8 cellular contexts compared by ENCODE assay signal in the genomic region with DNA sequence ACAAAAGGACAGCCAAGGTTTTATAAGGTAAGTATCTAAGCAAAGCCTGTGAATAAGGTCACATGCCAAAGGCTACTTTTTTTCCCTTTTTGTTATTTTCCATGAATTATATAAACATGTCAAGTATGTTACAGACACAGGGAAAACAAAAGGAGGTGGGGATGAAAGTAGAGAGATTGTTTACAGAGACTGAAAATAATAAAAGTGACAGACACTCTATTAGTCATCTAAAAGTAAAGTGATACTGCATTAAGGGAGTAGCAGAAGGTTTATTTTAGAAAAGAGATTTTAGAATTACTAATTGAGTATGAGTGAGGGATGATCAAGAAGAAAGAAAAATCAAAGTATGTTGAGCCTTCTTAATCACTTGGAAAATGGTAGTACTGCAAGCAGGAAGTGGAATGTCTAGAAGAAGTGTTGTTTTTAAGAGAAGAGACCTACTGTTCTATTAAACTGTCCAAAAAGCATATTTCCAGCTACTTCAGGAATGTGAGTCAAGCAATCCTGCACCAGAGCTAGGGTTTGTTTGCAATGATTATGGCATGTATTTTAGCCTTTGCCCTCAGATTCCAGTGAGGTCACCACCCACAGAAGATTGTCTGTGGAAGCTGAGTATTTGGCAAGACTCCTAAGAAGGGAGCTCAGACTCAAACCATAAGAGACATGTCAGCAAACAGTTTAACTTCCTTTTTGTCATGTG.
DNase-seq lines count a peak whose midpoint lies in the region; ATAC-seq and TF ChIP-seq lines count a peak whose summit lies in the region.

No MANE protein-coding gene starts in this region.

- no peak overlapping the region for H3K9ac ChIP-seq in neuronal stem cell (ENCODE audit: low read depth, low read length, poor library complexity)

- H3K4me1 ChIP-seq in neuronal stem cell (ENCODE audit: control insufficient read depth in 2 of 2, insufficient read depth in 1 of 2, low read depth in 1 of 2, low read length in 2 of 2) = peaks cover 0 to 2% of the 10 kb centered on the region in 2 donors

- H2BK15ac ChIP-seq in neuronal stem cell (ENCODE audit: low read length) = no peak overlapping the region

- H3K27me3 ChIP-seq in neuronal stem cell (ENCODE audit: control insufficient read depth in 3 of 3, insufficient read depth in 3 of 3, low read depth in 1 of 3, low read length in 3 of 3) = no peaks in the 10 kb centered on the region

- H3K23ac ChIP-seq in neuronal stem cell (ENCODE audit: low read depth, low read length, poor library complexity) = no peak overlapping the region

- H3K4me2 ChIP-seq in neuronal stem cell (ENCODE audit: insufficient read depth, low read length, poor library complexity, severe bottlenecking) = no peak overlapping the region

- no peak for ATAC-seq in stimulated activated memory B cell treated with anti-CD40 and anti-IgM and Interleukin-4, amounts not matched to agents 10 μg/mL and 1 μg/mL and 100 μg/mL, for 72 hours
- ATAC-seq in GM19455 (IDR thresholded peaks at IDR 0.05; ENCODE audit: unreplicated experiment) = no peak
- ATAC-seq in GM21717 (IDR thresholded peaks at IDR 0.05; ENCODE audit: unreplicated experiment) = no peak

- H3K27ac ChIP-seq in neuronal stem cell (replicated peaks; ENCODE audit: low read length) = no peak overlapping the region

- H3K4me3 ChIP-seq in HFF-Myc (replicated peaks; ENCODE audit: low read depth, low read length) (no peak overlapping the region), neuronal stem cell (ENCODE audit: low read length in 2 of 2) (no peak overlapping the region)

- no peaks in the 10 kb centered on the region for H3K9me3 ChIP-seq in neuronal stem cell (replicated peaks in 1 of 2; ENCODE audit: control insufficient read depth in 2 of 2, insufficient read depth in 1 of 2, low read depth in 1 of 2, low read length in 2 of 2)

- DNase-seq in HFF-Myc (ENCODE audit: extremely low read depth, low read depth) = peak; percentile 88
- DNase-seq in T1000 (lab: John Stamatoyannopoulos, UW) = peak; percentile 16
- DNase-seq in immature natural killer cell = no peak
- DNase-seq in neuronal stem cell (ENCODE audit: low spot score) = no peak
- DNase-seq in NK-92 (lab: John Stamatoyannopoulos, UW; ENCODE audit: unreplicated experiment) = no peak

- peaks cover 12 to 16% of the 10 kb centered on the region in 2 donors for H3K4me1 Mint-ChIP-seq in immature natural killer cell
- no peaks in the 10 kb centered on the region for H3K4me1 Mint-ChIP-seq in stimulated activated memory B cell treated with anti-CD40 and anti-IgM and Interleukin-4, amounts not matched to agents 10 μg/mL and 1 μg/mL and 100 μg/mL, for 72 hours

- H3K9me3 Mint-ChIP-seq in immature natural killer cell = no peaks in the 10 kb centered on the region
- no peaks in the 10 kb centered on the region for H3K9me3 Mint-ChIP-seq in stimulated activated memory B cell treated with anti-CD40 and anti-IgM and Interleukin-4, amounts not matched to agents 10 μg/mL and 1 μg/mL and 100 μg/mL, for 72 hours

- peak overlapping the region; percentile 78 to 86 (median 83) for H3K4me3 Mint-ChIP-seq in immature natural killer cell
- H3K4me3 Mint-ChIP-seq in stimulated activated memory B cell treated with anti-CD40 and anti-IgM and Interleukin-4, amounts not matched to agents 10 μg/mL and 1 μg/mL and 100 μg/mL, for 72 hours = peak overlapping the region; percentile 21

- H2BK12ac ChIP-seq in neuronal stem cell (ENCODE audit: low read length) = no peak overlapping the region

- no peak overlapping the region for H4K8ac ChIP-seq in neuronal stem cell (ENCODE audit: low read depth, low read length)

- H2AFZ ChIP-seq in neuronal stem cell (ENCODE audit: low read length) = no peak overlapping the region

- no peak overlapping the region for H3K18ac ChIP-seq in neuronal stem cell (ENCODE audit: low read length)

- no peaks in the 10 kb centered on the region for H3K79me1 ChIP-seq in neuronal stem cell (ENCODE audit: low read depth, low read length)

- peaks cover 0 to 2% (median 2%) of the 10 kb centered on the region in 3 donors for H3K27me3 Mint-ChIP-seq in immature natural killer cell (ENCODE audit: low read depth in 3 of 3)
- no peaks in the 10 kb centered on the region for H3K27me3 Mint-ChIP-seq in stimulated activated memory B cell treated with anti-CD40 and anti-IgM and Interleukin-4, amounts not matched to agents 10 μg/mL and 1 μg/mL and 100 μg/mL, for 72 hours

- H2BK120ac ChIP-seq in neuronal stem cell (ENCODE audit: low read depth, low read length) = no peak overlapping the region

- TF ChIP-seq CTCF in HFF-Myc (IDR thresholded peaks at IDR 0.05; ENCODE audit: low read depth, low read length, missing control alignments) = no peak

- H3K4ac ChIP-seq in neuronal stem cell (ENCODE audit: low read length) = no peak overlapping the region

- no peak overlapping the region for H2AK5ac ChIP-seq in neuronal stem cell (ENCODE audit: low read depth, low read length)

- no peaks in the 10 kb centered on the region for H3K36me3 ChIP-seq in neuronal stem cell (replicated peaks in 1 of 2; ENCODE audit: control insufficient read depth in 2 of 2, insufficient read depth in 2 of 2, low read length in 2 of 2)

- H3K36me3 Mint-ChIP-seq in immature natural killer cell = no peaks in the 10 kb centered on the region
- H3K36me3 Mint-ChIP-seq in stimulated activated memory B cell treated with anti-CD40 and anti-IgM and Interleukin-4, amounts not matched to agents 10 μg/mL and 1 μg/mL and 100 μg/mL, for 72 hours = no peaks in the 10 kb centered on the region

- peak overlapping the region in 5 of 6 donors; percentile 23 to 55 (median 37) for H3K27ac Mint-ChIP-seq in immature natural killer cell
- H3K27ac Mint-ChIP-seq in stimulated activated memory B cell treated with anti-CD40 and anti-IgM and Interleukin-4, amounts not matched to agents 10 μg/mL and 1 μg/mL and 100 μg/mL, for 72 hours = no peak overlapping the region

- H3K14ac ChIP-seq in neuronal stem cell (ENCODE audit: low read length) = no peak overlapping the region

- no peak overlapping the region for H4K91ac ChIP-seq in neuronal stem cell (ENCODE audit: low read depth, low read length, poor library complexity)

- no peak overlapping the region for H2BK5ac ChIP-seq in neuronal stem cell (ENCODE audit: low read length)

Comparison
In these comparisons a context has a peak if more than half of its experiments do, and no peak if none do; other contexts are left out.
1. DNase-seq: peak in HFF-Myc (single experiment) and T1000 (single experiment); none in immature natural killer cell (0 of 3), neuronal stem cell (single experiment) and NK-92 (single experiment).